ENCODE assay signal across 1 cellular context in genomic region chr19:29393915-29394460, GRCh38.
TF ChIP-seq lines count a peak whose summit lies in the region.

No MANE protein-coding gene starts in this region.

TF ChIP-seq in GM23338, 12 proteins besides CTCF, POLR2A, EP300 and RAD21 (continued from another document):
- no peak for TF ChIP-seq REST (IDR thresholded peaks at IDR 0.05; ENCODE audit: unreplicated experiment)
- no peak for TF ChIP-seq ZNF462 (CRISPR knock-in tag; IDR thresholded peaks at IDR 0.05)
- no peak for TF ChIP-seq ZNF114 (CRISPR knock-in tag; IDR thresholded peaks at IDR 0.05)
